20 cellular contexts compared by ENCODE assay signal in the genomic region with DNA sequence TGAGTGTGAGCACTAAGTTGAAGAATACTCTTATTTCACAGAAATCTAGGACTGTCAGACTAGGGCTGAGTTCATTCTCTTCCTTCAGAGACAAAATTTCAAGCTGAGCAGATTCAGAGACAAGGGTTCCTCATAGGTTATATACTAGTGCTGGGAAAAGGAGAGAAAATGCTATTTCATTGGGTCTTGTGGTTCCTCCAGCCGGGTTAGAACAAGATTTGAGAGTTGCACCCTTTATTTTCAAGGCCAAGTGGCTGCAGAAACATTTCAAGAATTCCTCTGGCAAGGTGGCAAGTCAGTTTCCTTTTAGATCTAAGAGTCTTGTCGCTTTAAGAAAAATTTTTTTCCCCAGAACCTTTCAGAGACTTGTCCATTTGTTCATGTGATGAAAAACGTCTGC. TPM values are rescaled to one million over a fixed set of nuclear protein-coding genes. Genes with fewer than 3 reads are reported as not detected.
DNase-seq lines count a peak whose midpoint lies in the region; ATAC-seq and TF ChIP-seq lines count a peak whose summit lies in the region.
"Had no signal": no experiment of that assay in that cellular context is flagged by ENCODE, and none has a peak within 500 bp of the region (broad histone marks: within the 10 kb centered on the region; RNA-seq: fewer than 3 reads in every experiment).

No MANE protein-coding gene starts in this region.

- H3K4me3 ChIP-seq in fibroblast of the aortic adventitia (ENCODE audit: low read depth, low read length): no peak overlapping the region
- no peak overlapping the region for H3K4me3 ChIP-seq in sigmoid colon
- no peak overlapping the region for H3K4me3 ChIP-seq in PC-3 (ENCODE audit: low read length)
- H3K4me3 ChIP-seq: Peyer's patch had no signal

- BruUV-seq in PC-3 (replicated peaks; lab: Mats Ljungman, UMichigan): no TSS peak

- POLR2A ChIA-PET in activated CD4-positive, alpha-beta T cell treated with anti-CD3 and anti-CD28 coated beads for 36 hours (lab: Charles Lee): no interaction called here
- POLR2A ChIA-PET in CD4-positive, alpha-beta T cell (lab: Charles Lee): interaction anchor here (1.4 kb wide), 1 partner anchor 29 kb away, joined by 3 read pairs; a partner anchor contains a TSS
- POLR2A ChIA-PET in PC-3 (lab: Charles Lee; ENCODE audit: unreplicated experiment): no interaction called here

- no peak for TF ChIP-seq POLR2A in sigmoid colon (IDR thresholded peaks at IDR 0.05)

- peaks cover 43% of the 10 kb centered on the region for H3K36me3 Mint-ChIP-seq in activated CD4-positive, alpha-beta T cell treated with anti-CD3 and anti-CD28 coated beads for 36 hours (ENCODE audit: low read depth)
- peaks cover 50% of the 10 kb centered on the region for H3K36me3 Mint-ChIP-seq in CD4-positive, alpha-beta T cell (ENCODE audit: low read depth)

- peaks cover 15% of the 10 kb centered on the region for H3K79me2 ChIP-seq in PC-3 (ENCODE audit: low read length)

- H3K36me3 ChIP-seq in sigmoid colon (peaks cover 6 to 54% (median 19%) of the 10 kb centered on the region in 4 donors), PC-3 (ENCODE audit: low read depth, low read length) (peaks cover 35% of the 10 kb centered on the region; the same call in 1 of the 2 replicates)

- peaks cover 0 to 29% (median 15%) of the 10 kb centered on the region in 4 donors for H3K4me1 ChIP-seq in sigmoid colon
- H3K4me1 ChIP-seq in PC-3 (ENCODE audit: insufficient read depth, low read length): 0 out of 2 replicates have a peak, but pooled peaks cover 1% of the 10 kb centered on the region

- CTCF ChIA-PET in activated CD4-positive, alpha-beta T cell treated with anti-CD3 and anti-CD28 coated beads for 36 hours (lab: Charles Lee): interaction anchor here (1.1 kb wide), 1 partner anchor 59 kb away, joined by 3 read pairs; no protein-coding TSS in a partner anchor
- CTCF ChIA-PET in CD4-positive, alpha-beta T cell (lab: Charles Lee): no interaction called here
- CTCF ChIA-PET in PC-3 (lab: Charles Lee): no interaction called here

- H3K27me3 Mint-ChIP-seq in activated CD4-positive, alpha-beta T cell treated with anti-CD3 and anti-CD28 coated beads for 36 hours: no peaks in the 10 kb centered on the region
- H3K27me3 Mint-ChIP-seq in CD4-positive, alpha-beta T cell: no peaks in the 10 kb centered on the region

- no peak overlapping the region for H3K27ac ChIP-seq in CD4-positive, alpha-beta T cell (ENCODE audit: low read depth, low read length)
- H3K27ac ChIP-seq in sigmoid colon: peak overlapping the region; percentile 17 to 47 (median 36)
- H3K27ac ChIP-seq in PC-3 (ENCODE audit: low read length): no peak overlapping the region
- H3K27ac ChIP-seq: 22Rv1, Peyer's patch had no signal

- H3K27me3 ChIP-seq in CD4-positive, alpha-beta T cell (ENCODE audit: control insufficient read depth, insufficient read depth, low read length): no peaks in the 10 kb centered on the region
- H3K27me3 ChIP-seq in sigmoid colon (no peaks in the 10 kb centered on the region), PC-3 (ENCODE audit: low read length) (no peaks in the 10 kb centered on the region)
- H3K27me3 ChIP-seq: Peyer's patch had no signal

- no peak for TF ChIP-seq EP300 in sigmoid colon (IDR thresholded peaks at IDR 0.05)

- intact Hi-C loops in activated CD4-positive, alpha-beta T cell treated with anti-CD3 and anti-CD28 coated beads for 36 hours (cut with DNase I, micrococcal nuclease): no loop called here
- intact Hi-C loops in CD4-positive, alpha-beta T cell (cut with DNase I, micrococcal nuclease): loop anchor here in 1 of 2 experiments (10.0 kb wide), 1 partner anchor 1020 kb away; a partner anchor contains a TSS
- intact Hi-C loops in sigmoid colon (cut with DNase I) (no loop called here), PC-3 (cut with micrococcal nuclease) (no loop called here)

- no peaks in the 10 kb centered on the region for H3F3A ChIP-seq in PC-3 (ENCODE audit: low read length, unreplicated experiment)

- no peak overlapping the region for H3K4me3 Mint-ChIP-seq in activated CD4-positive, alpha-beta T cell treated with anti-CD3 and anti-CD28 coated beads for 36 hours
- no peak overlapping the region for H3K4me3 Mint-ChIP-seq in CD4-positive, alpha-beta T cell

- H2AFZ ChIP-seq in PC-3 (ENCODE audit: low read length): no peak overlapping the region

- 65 to 81% methylated on average over 3 of the region's 3 CpGs for WGBS in sigmoid colon, 2 donors

- peaks cover 29% of the 10 kb centered on the region for H3K4me1 Mint-ChIP-seq in activated CD4-positive, alpha-beta T cell treated with anti-CD3 and anti-CD28 coated beads for 36 hours
- peaks cover 19% of the 10 kb centered on the region for H3K4me1 Mint-ChIP-seq in CD4-positive, alpha-beta T cell (ENCODE audit: low read depth)

- H3K9me3 ChIP-seq in CD4-positive, alpha-beta T cell (ENCODE audit: control insufficient read depth, low read length): no peaks in the 10 kb centered on the region
- no peaks in the 10 kb centered on the region for H3K9me3 ChIP-seq in sigmoid colon
- H3K9me3 ChIP-seq in PC-3 (ENCODE audit: low read length): no peaks in the 10 kb centered on the region
- H3K9me3 ChIP-seq: Peyer's patch had no signal

- no peak for DNase-seq in activated CD4-positive, alpha-beta T cell treated with anti-CD3 and anti-CD28 coated beads for 36 hours
- no peak for DNase-seq in activated CD4-positive, alpha-beta T cell treated with anti-CD3 and anti-CD28 coated beads, Interleukin-2, amount 50 U/mL, for 1 hour
- DNase-seq in CD4-positive, alpha-beta T cell: no peak
- DNase-seq in fibroblast of the aortic adventitia (ENCODE audit: low read depth) (peak; percentile 4), sigmoid colon (no peak), NK-92 (lab: John Stamatoyannopoulos, UW; ENCODE audit: unreplicated experiment) (no peak), activated gamma-delta T cell treated with Interleukin-2 at 50 U/mL for 16 hours (no peak), PC-3 (no peak)
- DNase-seq: DMS 273 treated with DMSO at 0.1 percent for 48 hours, H7, MM.1S, NCI-H1105, NCI-H187, NCI-H2171, NCI-H446 treated with DMSO at 0.1 percent for 48 hours, NCI-H774, Peyer's patch, Right ventricle myocardium superior had no signal

- H3K9ac ChIP-seq in PC-3 (ENCODE audit: low read length): no peak overlapping the region

- H3K9me2 ChIP-seq in PC-3 (replicated peaks; ENCODE audit: low read length): no peaks in the 10 kb centered on the region

- H3K9me3 Mint-ChIP-seq in activated CD4-positive, alpha-beta T cell treated with anti-CD3 and anti-CD28 coated beads for 36 hours (ENCODE audit: low read depth): no peaks in the 10 kb centered on the region
- no peaks in the 10 kb centered on the region for H3K9me3 Mint-ChIP-seq in CD4-positive, alpha-beta T cell

- peak overlapping the region; percentile 78 for H3K27ac Mint-ChIP-seq in activated CD4-positive, alpha-beta T cell treated with anti-CD3 and anti-CD28 coated beads for 36 hours
- H3K27ac Mint-ChIP-seq in CD4-positive, alpha-beta T cell: peak overlapping the region; percentile 17

- no peak overlapping the region for H3K4me2 ChIP-seq in PC-3 (ENCODE audit: low read length)

- TF ChIP-seq CTCF in CD4-positive, alpha-beta T cell (IDR thresholded peaks at IDR 0.05): no peak
- TF ChIP-seq CTCF in fibroblast of the aortic adventitia (IDR thresholded peaks at IDR 0.05; ENCODE audit: insufficient read depth, low read length) (no peak), sigmoid colon (IDR thresholded peaks at IDR 0.05) (no peak), PC-3 (conservative IDR thresholded peaks at IDR 0.05; ENCODE audit: low read depth, low read length) (no peak)

- peaks cover 1% of the 10 kb centered on the region for H4K20me1 ChIP-seq in PC-3 (ENCODE audit: low read length)

- no peak for ATAC-seq in activated CD4-positive, alpha-beta T cell treated with anti-CD3 and anti-CD28 coated beads for 36 hours
- no peak for ATAC-seq in CD4-positive, alpha-beta T cell (ENCODE audit: poor library complexity)
- ATAC-seq in PC-3: no peak

RNA-seq across cellular contexts. Expression of a gene that starts 6.8 kb away (rescaled TPM):
- total RNA-seq in activated CD4-positive, alpha-beta T cell treated with anti-CD3 and anti-CD28 coated beads for 36 hours: 10 to 100 TPM; 38.0 to 48.2 TPM
- 100 to 1,000 TPM; 105 to 107 TPM for total RNA-seq in CD4-positive, alpha-beta T cell
- total RNA-seq in fibroblast of the aortic adventitia (ENCODE audit: low replicate concordance) (17.3 and 58.2 TPM in 2 replicates), sigmoid colon (100 to 1,000 TPM in 3 of 4 donors, 10 to 100 TPM in 1; 59.3 to 115 (median 112) TPM), PC-3 (2014; rRNA removed) (44.9 and 45.6 TPM in 2 replicates)
- polyA plus RNA-seq in sigmoid colon: 10 to 100 TPM; 12.0 to 21.7 (median 15.5) TPM

RNA-seq across cellular contexts. Expression of a gene that starts 29.0 kb away (rescaled TPM):
- total RNA-seq in activated CD4-positive, alpha-beta T cell treated with anti-CD3 and anti-CD28 coated beads for 36 hours: 10 to 100 TPM; 17.6 to 21.8 TPM
- total RNA-seq in CD4-positive, alpha-beta T cell: 1 to 10 TPM; 4.6 to 6.2 TPM
- total RNA-seq in fibroblast of the aortic adventitia (ENCODE audit: low replicate concordance) (0.27 and 0.65 TPM in 2 replicates), sigmoid colon (10 to 100 TPM; 12.5 to 22.7 (median 15.6) TPM), PC-3 (2014; rRNA removed) (4.0 and 5.2 TPM in 2 replicates)
- 10 to 100 TPM; 14.1 to 25.7 (median 16.2) TPM for polyA plus RNA-seq in sigmoid colon

RNA-seq across cellular contexts. Expression of a gene that starts 37.3 kb away (rescaled TPM):
- not detected for total RNA-seq in activated CD4-positive, alpha-beta T cell treated with anti-CD3 and anti-CD28 coated beads for 36 hours
- total RNA-seq in CD4-positive, alpha-beta T cell: under 1 TPM; 0.17 to 0.36 TPM
- total RNA-seq in fibroblast of the aortic adventitia (ENCODE audit: low replicate concordance) (not detected in 2 replicates), sigmoid colon (1 to 10 TPM in 3 of 4 donors, under 1 TPM in 1; 0.71 to 2.4 (median 1.8) TPM), PC-3 (2014; rRNA removed) (not detected in 2 replicates)
- 1 to 10 TPM in 1 of 3 donors, under 1 TPM in 2; 0.41 to 1.2 (median 0.69) TPM for polyA plus RNA-seq in sigmoid colon
- total RNA-seq: Peyer's patch, Right ventricle myocardium superior had no signal
- polyA plus RNA-seq: BJ had no signal

Comparison
In these comparisons a context has a peak if more than half of its experiments do, and no peak if none do; other contexts are left out.
1. H3K27ac ChIP-seq: peak in sigmoid colon (4 of 4); none in CD4-positive, alpha-beta T cell (single experiment) and PC-3 (single experiment).